In genomic region chr10:59654007-59654406, GRCh38 we compare ENCODE assay signal across 12 cellular contexts. TPM values are rescaled to one million over a fixed set of nuclear protein-coding genes. Genes with fewer than 3 reads are reported as not detected.
A peak's percentile ranks its signal among the peaks of the same experiment; 100 is the strongest.
DNase-seq lines count a peak whose midpoint lies in the region; ATAC-seq and TF ChIP-seq lines count a peak whose summit lies in the region.
"Had no signal": no experiment of that assay in that cellular context is flagged by ENCODE, and none has a peak within 500 bp of the region (broad histone marks: within the 10 kb centered on the region; RNA-seq: fewer than 3 reads in every experiment).

No MANE protein-coding gene starts in this region.

- H3K27ac ChIP-seq in tibial artery: peak overlapping the region; percentile 1 to 6
- H3K27ac ChIP-seq: GM23248 had no signal

- H3K4me1 ChIP-seq in tibial artery: peaks cover 0 to 35% (median 8%) of the 10 kb centered on the region in 4 donors

- no peaks in the 10 kb centered on the region for H3K27me3 Mint-ChIP-seq in activated T-cell treated with anti-CD3 and anti-CD28 coated beads, Interleukin-2, amount 50 U/mL, for 72 hours (ENCODE audit: low read depth)
- peaks cover 3% of the 10 kb centered on the region for H3K27me3 Mint-ChIP-seq in activated T-cell treated with anti-CD3 and anti-CD28 coated beads, Interleukin-2, amount 50 U/mL, for 4 hours (ENCODE audit: low read depth)
- H3K27me3 Mint-ChIP-seq in activated T-helper 1 cell treated with anti-CD3 and anti-CD28 coated beads, Interleukin-12 subunit alpha, Interleukin-12 subunit beta, Interleukin-2, Interleukin-4 antibody, amounts not matched to agents 30 ng/mL and 10 ng/mL and 1 ng/mL, durations not matched to agents 14 hours and 24 hours and 36 hours (ENCODE audit: insufficient read depth): no peaks in the 10 kb centered on the region
- no peaks in the 10 kb centered on the region for H3K27me3 Mint-ChIP-seq in HFFc6 (ENCODE audit: insufficient read depth)

- peak overlapping the region; percentile 39 for H3K27ac Mint-ChIP-seq in activated T-cell treated with anti-CD3 and anti-CD28 coated beads, Interleukin-2, amount 50 U/mL, for 72 hours
- no peak overlapping the region for H3K27ac Mint-ChIP-seq in activated T-helper 1 cell treated with anti-CD3 and anti-CD28 coated beads, Interleukin-12 subunit alpha, Interleukin-12 subunit beta, Interleukin-2, Interleukin-4 antibody, amounts not matched to agents 30 ng/mL and 10 ng/mL and 1 ng/mL, durations not matched to agents 14 hours and 24 hours and 36 hours
- no peak overlapping the region for H3K27ac Mint-ChIP-seq in HFFc6
- H3K27ac Mint-ChIP-seq: activated CD4-positive, alpha-beta T cell treated with anti-CD3 and anti-CD28 coated beads for 36 hours had no signal

- no peak overlapping the region for H3K4me3 ChIP-seq in tibial artery
- H3K4me3 ChIP-seq: GM23248, mucosa of descending colon had no signal

- H3K9me3 Mint-ChIP-seq in activated T-cell treated with anti-CD3 and anti-CD28 coated beads, Interleukin-2, amount 50 U/mL, for 72 hours: no peaks in the 10 kb centered on the region
- H3K9me3 Mint-ChIP-seq in activated T-cell treated with anti-CD3 and anti-CD28 coated beads, Interleukin-2, amount 50 U/mL, for 4 hours: no peaks in the 10 kb centered on the region
- no peaks in the 10 kb centered on the region for H3K9me3 Mint-ChIP-seq in activated T-helper 1 cell treated with anti-CD3 and anti-CD28 coated beads, Interleukin-12 subunit alpha, Interleukin-12 subunit beta, Interleukin-2, Interleukin-4 antibody, amounts not matched to agents 30 ng/mL and 10 ng/mL and 1 ng/mL, durations not matched to agents 14 hours and 24 hours and 36 hours
- H3K9me3 Mint-ChIP-seq in HFFc6: peaks cover 9% of the 10 kb centered on the region; the same call in 1 of the 2 replicates

- peak overlapping the region in 1 of 2 donors; percentile 36 for H3K4me3 Mint-ChIP-seq in activated T-cell treated with anti-CD3 and anti-CD28 coated beads, Interleukin-2, amount 50 U/mL, for 72 hours
- H3K4me3 Mint-ChIP-seq in activated T-cell treated with anti-CD3 and anti-CD28 coated beads, Interleukin-2, amount 50 U/mL, for 4 hours: no peak overlapping the region
- peak overlapping the region; percentile 8 for H3K4me3 Mint-ChIP-seq in activated T-helper 1 cell treated with anti-CD3 and anti-CD28 coated beads, Interleukin-12 subunit alpha, Interleukin-12 subunit beta, Interleukin-2, Interleukin-4 antibody, amounts not matched to agents 30 ng/mL and 10 ng/mL and 1 ng/mL, durations not matched to agents 14 hours and 24 hours and 36 hours
- no peak overlapping the region for H3K4me3 Mint-ChIP-seq in HFFc6
- H3K4me3 Mint-ChIP-seq: activated CD4-positive, alpha-beta T cell treated with anti-CD3 and anti-CD28 coated beads for 36 hours had no signal

- intact Hi-C loops in activated T-helper 1 cell treated with anti-CD3 and anti-CD28 coated beads, Interleukin-12 subunit alpha, Interleukin-12 subunit beta, Interleukin-2, Interleukin-4 antibody, amounts not matched to agents 30 ng/mL and 10 ng/mL and 1 ng/mL, durations not matched to agents 14 hours and 24 hours and 36 hours (cut with micrococcal nuclease): no loop called here
- intact Hi-C loops in tibial artery (cut with DNase I; ENCODE audit: low total_unique reads): no loop called here

- no peak for DNase-seq in activated T-cell treated with anti-CD3 and anti-CD28 coated beads, Interleukin-2, amount 50 U/mL, for 72 hours
- no peak for DNase-seq in activated T-cell treated with anti-CD3 and anti-CD28 coated beads, Interleukin-2, amount 50 U/mL, for 4 hours
- DNase-seq in activated T-helper 1 cell treated with anti-CD3 and anti-CD28 coated beads, Interleukin-12 subunit alpha, Interleukin-12 subunit beta, Interleukin-2, Interleukin-4 antibody, amounts not matched to agents 30 ng/mL and 10 ng/mL and 1 ng/mL, durations not matched to agents 14 hours and 24 hours and 36 hours (ENCODE audit: low spot score): no peak
- DNase-seq in tibial artery (no peak), Ammon's horn (ENCODE audit: low spot score) (no peak), HFFc6 (no peak), NCI-H345 (lab: John Stamatoyannopoulos, UW) (no peak)
- DNase-seq: activated CD4-positive, alpha-beta T cell treated with anti-CD3 and anti-CD28 coated beads for 36 hours; GM23248; mucosa of descending colon; NCI-H1694 had no signal

- no peaks in the 10 kb centered on the region for H3K36me3 ChIP-seq in tibial artery

- no peak for TF ChIP-seq CTCF in tibial artery (IDR thresholded peaks at IDR 0.05)
- TF ChIP-seq CTCF in HFFc6 (IDR thresholded peaks at IDR 0.05): no peak

- peak in 1 of 2 donors; percentile 49 for ATAC-seq in activated T-cell treated with anti-CD3 and anti-CD28 coated beads, Interleukin-2, amount 50 U/mL, for 72 hours (replicated peaks in 1 of 2)
- no peak for ATAC-seq in activated T-cell treated with anti-CD3 and anti-CD28 coated beads, Interleukin-2, amount 50 U/mL, for 4 hours
- peak; percentile 54 for ATAC-seq in HG03521 (IDR thresholded peaks at IDR 0.05; ENCODE audit: unreplicated experiment)
- ATAC-seq: activated CD4-positive, alpha-beta T cell treated with anti-CD3 and anti-CD28 coated beads for 36 hours; mucosa of descending colon had no signal

- no peaks in the 10 kb centered on the region for H3K4me1 Mint-ChIP-seq in activated T-cell treated with anti-CD3 and anti-CD28 coated beads, Interleukin-2, amount 50 U/mL, for 72 hours (ENCODE audit: low read depth)
- H3K4me1 Mint-ChIP-seq in activated T-cell treated with anti-CD3 and anti-CD28 coated beads, Interleukin-2, amount 50 U/mL, for 4 hours (ENCODE audit: low read depth): peaks cover 10% of the 10 kb centered on the region
- peaks cover 11% of the 10 kb centered on the region for H3K4me1 Mint-ChIP-seq in activated T-helper 1 cell treated with anti-CD3 and anti-CD28 coated beads, Interleukin-12 subunit alpha, Interleukin-12 subunit beta, Interleukin-2, Interleukin-4 antibody, amounts not matched to agents 30 ng/mL and 10 ng/mL and 1 ng/mL, durations not matched to agents 14 hours and 24 hours and 36 hours (ENCODE audit: low read depth)
- no peaks in the 10 kb centered on the region for H3K4me1 Mint-ChIP-seq in HFFc6 (ENCODE audit: low read depth)

- H3K9me3 ChIP-seq in tibial artery: no peaks in the 10 kb centered on the region
- H3K9me3 ChIP-seq: mucosa of descending colon had no signal

- H3K27me3 ChIP-seq in tibial artery: no peaks in the 10 kb centered on the region

- no peaks in the 10 kb centered on the region for H3K36me3 Mint-ChIP-seq in activated T-cell treated with anti-CD3 and anti-CD28 coated beads, Interleukin-2, amount 50 U/mL, for 72 hours (ENCODE audit: insufficient read depth in 2 of 2)
- no peaks in the 10 kb centered on the region for H3K36me3 Mint-ChIP-seq in activated T-cell treated with anti-CD3 and anti-CD28 coated beads, Interleukin-2, amount 50 U/mL, for 4 hours (ENCODE audit: insufficient read depth)
- H3K36me3 Mint-ChIP-seq in activated T-helper 1 cell treated with anti-CD3 and anti-CD28 coated beads, Interleukin-12 subunit alpha, Interleukin-12 subunit beta, Interleukin-2, Interleukin-4 antibody, amounts not matched to agents 30 ng/mL and 10 ng/mL and 1 ng/mL, durations not matched to agents 14 hours and 24 hours and 36 hours (ENCODE audit: low read depth): peaks cover 2% of the 10 kb centered on the region
- H3K36me3 Mint-ChIP-seq in HFFc6 (ENCODE audit: low read depth): no peaks in the 10 kb centered on the region

RNA-seq across cellular contexts. Expression of gene SLC16A9, which starts 55.6 kb away (rescaled TPM):
- under 1 TPM; 0.14 to 0.19 TPM for total RNA-seq in activated T-cell treated with anti-CD3 and anti-CD28 coated beads, Interleukin-2, amount 50 U/mL, for 72 hours
- 1 to 10 TPM in 2 of 3 donors, under 1 TPM in 1; 0.76 to 1.3 (median 1.1) TPM for total RNA-seq in activated T-cell treated with anti-CD3 and anti-CD28 coated beads, Interleukin-2, amount 50 U/mL, for 4 hours
- 4.2 and 5.4 TPM in 2 replicates for total RNA-seq in activated T-helper 1 cell treated with anti-CD3 and anti-CD28 coated beads, Interleukin-12 subunit alpha, Interleukin-12 subunit beta, Interleukin-2, Interleukin-4 antibody, amounts not matched to agents 30 ng/mL and 10 ng/mL and 1 ng/mL, durations not matched to agents 14 hours and 24 hours and 36 hours
- not detected for total RNA-seq in HFFc6 (2021; fragmentation: NEBNext Ultra II Directional; extraction: Animal tissue kit (Norgen Biotek cat#: 25700))
- total RNA-seq: GM23248 had no signal
